Comparison of ENCODE assay signal across 9 cellular contexts in the genomic region with DNA sequence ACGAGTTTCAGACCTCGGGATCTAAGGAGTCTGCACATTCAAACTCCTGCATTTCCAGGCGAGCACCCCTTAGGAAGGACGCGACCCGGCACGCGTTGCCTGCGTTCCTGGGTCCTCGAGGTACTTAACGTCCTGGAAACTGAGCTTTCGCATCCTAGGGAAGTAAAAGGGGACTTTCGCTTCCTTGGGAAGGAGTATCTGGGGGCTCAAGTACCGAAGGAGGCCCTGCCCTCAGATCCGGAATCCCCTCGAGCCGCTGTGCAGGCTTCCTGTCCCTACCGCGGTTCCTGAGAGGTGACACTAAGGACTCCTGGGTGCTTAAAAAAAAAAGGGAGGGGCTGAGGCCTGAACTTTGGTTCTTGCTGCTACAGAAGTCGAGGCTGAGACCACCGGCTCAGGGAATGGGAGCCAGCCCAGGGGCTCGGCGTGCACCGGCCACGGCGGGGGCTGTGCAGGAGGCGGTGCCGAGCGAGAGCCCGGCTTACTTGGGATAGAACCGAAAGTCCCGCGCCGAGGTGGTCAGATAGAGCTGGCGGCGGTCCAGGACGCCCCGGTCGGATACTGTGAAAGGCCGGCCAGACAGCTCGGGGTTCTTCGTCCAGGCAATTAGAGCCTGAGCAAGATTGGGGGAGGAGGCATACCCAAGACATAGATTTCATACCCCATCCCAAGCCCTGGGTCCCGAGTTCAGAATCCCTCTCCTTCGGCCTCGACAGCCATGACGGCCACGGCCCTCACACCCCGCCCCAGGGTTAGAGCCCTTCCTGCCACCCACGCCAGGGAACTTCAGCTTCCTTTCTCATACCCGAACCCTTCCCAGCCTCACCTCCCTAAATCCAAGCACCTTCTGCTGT. TPM values are rescaled to one million over a fixed set of nuclear protein-coding genes. Genes with fewer than 3 reads are reported as not detected.
A peak's percentile ranks its signal among the peaks of the same experiment; 100 is the strongest.
DNase-seq lines count a peak whose midpoint lies in the region; ATAC-seq, FAIRE-seq and TF ChIP-seq lines count a peak whose summit lies in the region.
"Not testable (repeated sequence)": the region's sequence is repeated elsewhere in the genome, so short reads cannot be mapped to it uniquely, and the experiment has no call there.
"Had no signal": no experiment of that assay in that cellular context is flagged by ENCODE, and none has a peak within 500 bp of the region (broad histone marks: within the 10 kb centered on the region; RNA-seq: fewer than 3 reads in every experiment).

No MANE protein-coding gene starts in this region.

- H3K9me3 ChIP-seq in Karpas-422 (ENCODE audit: low read length); astrocyte (ENCODE audit: insufficient read depth, low read depth, low read length); fibroblast of lung (ENCODE audit: control insufficient read depth, insufficient read depth, low read depth, low read length); right lobe of liver: not testable (repeated sequence)

- H3K9ac ChIP-seq in Karpas-422 (ENCODE audit: low read length); fibroblast of lung (ENCODE audit: insufficient read depth, low read length); rectal smooth muscle tissue (ENCODE audit: low read length): not testable (repeated sequence)
- H3K9ac ChIP-seq in astrocyte (ENCODE audit: low read length): peak overlapping the region; percentile 77

- not testable (repeated sequence) for TF ChIP-seq CTCF in astrocyte (IDR thresholded peaks at IDR 0.05; ENCODE audit: insufficient read depth, low read depth, low read length); fibroblast of lung (conservative IDR thresholded peaks at IDR 0.05 in 1 of 2, IDR thresholded peaks at IDR 0.05 in 1 of 2; ENCODE audit: low read depth in 1 of 2, low read length in 2 of 2); right lobe of liver (IDR thresholded peaks at IDR 0.05)

- intact Hi-C loops in right lobe of liver (cut with DNase I): not testable (repeated sequence)

- not testable (repeated sequence) for H3K27me3 ChIP-seq in Karpas-422 (ENCODE audit: low read length); astrocyte (ENCODE audit: insufficient read depth, low read length); fibroblast of lung (ENCODE audit: control insufficient read depth, insufficient read depth, low read length); right lobe of liver
- H3K27me3 ChIP-seq in rectal smooth muscle tissue (ENCODE audit: control insufficient read depth, insufficient read depth, low read length): peaks cover 16% of the 10 kb centered on the region

- WGBS in right lobe of liver (ENCODE audit: insufficient coverage, low coverage, low lambda C conversion rate, missing lambda C conversion rate): 8% methylated on average over 8 of the region's 50 CpGs
- 4% methylated on average over 50 of the region's 50 CpGs for WGBS in urinary bladder

- not testable (repeated sequence) for H3K4me2 ChIP-seq in Karpas-422 (ENCODE audit: low read depth, low read length, poor library complexity, severe bottlenecking)
- H3K4me2 ChIP-seq in astrocyte (ENCODE audit: low read length): peak overlapping the region; percentile 87
- peak overlapping the region; percentile 85 for H3K4me2 ChIP-seq in fibroblast of lung (ENCODE audit: extremely low read depth, insufficient read depth, low read length)

- peak overlapping the region; percentile 34 for H3K27ac Mint-ChIP-seq in T-helper 2 cell treated with Interferon-gamma antibody and Interleukin-4, amounts not matched to agents 5 μg/mL and 100 μg/mL, for 36 hours
- H3K27ac Mint-ChIP-seq in astrocyte (ENCODE audit: unreplicated experiment): not testable (repeated sequence)

- peaks cover 27% of the 10 kb centered on the region; the same call in 1 of the 2 replicates for H4K20me1 ChIP-seq in Karpas-422 (ENCODE audit: insufficient read depth, low read depth, low read length)
- not testable (repeated sequence) for H4K20me1 ChIP-seq in astrocyte (ENCODE audit: insufficient read depth, low read length); fibroblast of lung (ENCODE audit: control insufficient read depth, extremely low read depth, insufficient read depth, low read length)

- not testable (repeated sequence) for H3K4me3 ChIP-seq in Karpas-422 (ENCODE audit: low read length)
- H3K4me3 ChIP-seq in astrocyte (ENCODE audit: insufficient read depth, low read depth, low read length) (peak overlapping the region; percentile 60), fibroblast of lung (replicated peaks in 1 of 4; ENCODE audit: control extremely low read depth in 1 of 4, insufficient read depth in 1 of 4, low read depth in 3 of 4, low read length in 4 of 4) (peak overlapping the region; percentile 31 to 53 (median 45)), right lobe of liver (peak overlapping the region; percentile 29 to 39 (median 36)), rectal smooth muscle tissue (ENCODE audit: low read length) (peak overlapping the region; percentile 61), urinary bladder (ENCODE audit: low read depth, low read length) (peak overlapping the region; percentile 44)

- H3K36me3 Mint-ChIP-seq in T-helper 2 cell treated with Interferon-gamma antibody and Interleukin-4, amounts not matched to agents 5 μg/mL and 100 μg/mL, for 36 hours (ENCODE audit: low read depth): not testable (repeated sequence)
- peaks cover 17% of the 10 kb centered on the region for H3K36me3 Mint-ChIP-seq in astrocyte (ENCODE audit: low read depth, unreplicated experiment)

- peak overlapping the region; percentile 89 for H3K4me3 Mint-ChIP-seq in T-helper 2 cell treated with Interferon-gamma antibody and Interleukin-4, amounts not matched to agents 5 μg/mL and 100 μg/mL, for 36 hours
- peak overlapping the region; percentile 77 for H3K4me3 Mint-ChIP-seq in astrocyte (ENCODE audit: unreplicated experiment)

- H3K4me1 ChIP-seq in Karpas-422 (ENCODE audit: low read length) (peaks cover 16% of the 10 kb centered on the region), astrocyte (ENCODE audit: insufficient read depth, low read length) (peaks cover 18% of the 10 kb centered on the region), right lobe of liver (peaks cover 0 to 18% (median 0%) of the 10 kb centered on the region in 4 donors)
- not testable (repeated sequence) for H3K4me1 ChIP-seq in fibroblast of lung (ENCODE audit: control insufficient read depth, extremely low read depth, insufficient read depth, low read length); rectal smooth muscle tissue (ENCODE audit: control insufficient read depth, insufficient read depth, low read length); urinary bladder (ENCODE audit: insufficient read depth)

- peak; percentile 6 to 41 (median 18) for ATAC-seq in right lobe of liver

- H3K27me3 Mint-ChIP-seq in T-helper 2 cell treated with Interferon-gamma antibody and Interleukin-4, amounts not matched to agents 5 μg/mL and 100 μg/mL, for 36 hours (ENCODE audit: low read depth): peaks cover 17% of the 10 kb centered on the region
- not testable (repeated sequence) for H3K27me3 Mint-ChIP-seq in astrocyte (ENCODE audit: low read depth, unreplicated experiment)

- not testable (repeated sequence) for H3K27ac ChIP-seq in Karpas-422 (ENCODE audit: low read length); fibroblast of lung (ENCODE audit: insufficient read depth, low read length); right lobe of liver; rectal smooth muscle tissue (ENCODE audit: low read depth, low read length); urinary bladder (ENCODE audit: low read depth)
- peak overlapping the region; percentile 33 for H3K27ac ChIP-seq in astrocyte (ENCODE audit: low read depth, low read length)

- not testable (repeated sequence) for H3K79me2 ChIP-seq in Karpas-422 (ENCODE audit: low read length); astrocyte (ENCODE audit: insufficient read depth, low read length); fibroblast of lung (ENCODE audit: control insufficient read depth, insufficient read depth, low read length)

- not testable (repeated sequence) for H2AFZ ChIP-seq in Karpas-422 (ENCODE audit: low read length)
- H2AFZ ChIP-seq in astrocyte (ENCODE audit: low read depth, low read length): peak overlapping the region; percentile 16
- H2AFZ ChIP-seq in fibroblast of lung (ENCODE audit: low read length): peak overlapping the region; percentile 53

- peaks cover 19% of the 10 kb centered on the region for H3K4me1 Mint-ChIP-seq in T-helper 2 cell treated with Interferon-gamma antibody and Interleukin-4, amounts not matched to agents 5 μg/mL and 100 μg/mL, for 36 hours (ENCODE audit: low read depth)
- peaks cover 12% of the 10 kb centered on the region for H3K4me1 Mint-ChIP-seq in astrocyte (ENCODE audit: low read depth, unreplicated experiment)

- not testable (repeated sequence) for TF ChIP-seq POLR2A in right lobe of liver (IDR thresholded peaks at IDR 0.05)

- H3K9me3 Mint-ChIP-seq in T-helper 2 cell treated with Interferon-gamma antibody and Interleukin-4, amounts not matched to agents 5 μg/mL and 100 μg/mL, for 36 hours; astrocyte (ENCODE audit: unreplicated experiment): not testable (repeated sequence)

- DNase-seq in DMS53 (lab: John Stamatoyannopoulos, UW) (peak; percentile 56), Karpas-422 (peak; percentile 46)
- not testable (repeated sequence) for DNase-seq in T-helper 2 cell treated with Interferon-gamma antibody and Interleukin-4, amounts not matched to agents 5 μg/mL and 100 μg/mL, for 36 hours (ENCODE audit: low spot score); astrocyte (ENCODE audit: low read depth); fibroblast of lung (ENCODE audit: low read depth in 2 of 2); right lobe of liver

- not testable (repeated sequence) for H3K9me2 ChIP-seq in Karpas-422 (replicated peaks; ENCODE audit: insufficient read depth, low read length)

- not testable (repeated sequence) for FAIRE-seq in astrocyte (lab: Jason Lieb, UNC)

- H3K36me3 ChIP-seq in Karpas-422 (ENCODE audit: insufficient read depth, low read length); astrocyte (ENCODE audit: insufficient read depth, low read length); right lobe of liver; urinary bladder (ENCODE audit: insufficient read depth): not testable (repeated sequence)
- H3K36me3 ChIP-seq in fibroblast of lung (ENCODE audit: control insufficient read depth, insufficient read depth, low read length) (peaks cover 12% of the 10 kb centered on the region), rectal smooth muscle tissue (ENCODE audit: control insufficient read depth, insufficient read depth, low read length) (peaks cover 13% of the 10 kb centered on the region)

RNA-seq across cellular contexts. Expression of a gene that starts 1.7 kb away (rescaled TPM):
- not detected in 2 replicates for total RNA-seq in Karpas-422 (2014; rRNA removed; shearing (Covaris generic); ENCODE audit: low replicate concordance)
- total RNA-seq in astrocyte (0.48 TPM in 1 of 2 replicates, not detected in the other), fibroblast of lung (not detected in 2 replicates), right lobe of liver (not detected), urinary bladder (not detected)
- polyA plus RNA-seq in fibroblast of lung (0.17 TPM in 1 of 2 replicates, not detected in the other), urinary bladder (not detected)
- polyA plus RNA-seq in fibroblast of lung (2012): 0.56 TPM in 1 of 2 replicates, not detected in the other
- not detected in 2 replicates for polyA minus RNA-seq in fibroblast of lung (ENCODE audit: low replicate concordance)
- total RNA-seq: H4 had no signal

RNA-seq across cellular contexts. Expression of a gene that starts 5.5 kb away (rescaled TPM):
- total RNA-seq in Karpas-422 (2014; rRNA removed; shearing (Covaris generic); ENCODE audit: low replicate concordance): not detected in 2 replicates
- total RNA-seq in astrocyte (3.6 and 4.5 TPM in 2 replicates), fibroblast of lung (not detected in 2 replicates), right lobe of liver (not detected), urinary bladder (not detected)
- polyA plus RNA-seq in fibroblast of lung (not detected in 2 replicates), urinary bladder (not detected)
- polyA plus RNA-seq in fibroblast of lung (2012): not detected in 2 replicates
- polyA minus RNA-seq in fibroblast of lung (ENCODE audit: low replicate concordance): not detected in 2 replicates
- total RNA-seq: H4 had no signal

RNA-seq across cellular contexts. Expression of a gene that starts 13.1 kb away (rescaled TPM):
- not detected in 2 replicates for total RNA-seq in Karpas-422 (2014; rRNA removed; shearing (Covaris generic); ENCODE audit: low replicate concordance)
- 0.52 and 2.9 TPM in 2 replicates for total RNA-seq in astrocyte
- not detected in 2 replicates for total RNA-seq in fibroblast of lung
- polyA plus RNA-seq in fibroblast of lung: not detected in 2 replicates
- polyA plus RNA-seq in fibroblast of lung (2012): not detected in 2 replicates
- not detected in 2 replicates for polyA minus RNA-seq in fibroblast of lung (ENCODE audit: low replicate concordance)
- not detected for total RNA-seq in right lobe of liver
- total RNA-seq in urinary bladder: not detected
- not detected for polyA plus RNA-seq in urinary bladder
- total RNA-seq: H4 had no signal

RNA-seq across cellular contexts. Expression of a gene that starts 18.1 kb away (rescaled TPM):
- total RNA-seq in Karpas-422 (2014; rRNA removed; shearing (Covaris generic); ENCODE audit: low replicate concordance): not detected in 2 replicates
- total RNA-seq in astrocyte: 2.3 TPM in 1 of 2 replicates, not detected in the other
- total RNA-seq in fibroblast of lung: not detected in 2 replicates
- polyA plus RNA-seq in fibroblast of lung: not detected in 2 replicates
- polyA plus RNA-seq in fibroblast of lung (2012): not detected in 2 replicates
- not detected in 2 replicates for polyA minus RNA-seq in fibroblast of lung (ENCODE audit: low replicate concordance)
- not detected for total RNA-seq in right lobe of liver
- total RNA-seq in urinary bladder: not detected
- polyA plus RNA-seq in urinary bladder: not detected

RNA-seq across cellular contexts. Expression of a gene that starts 24.9 kb away (rescaled TPM):
- 107 and 298 TPM in 2 replicates for total RNA-seq in Karpas-422 (2014; rRNA removed; shearing (Covaris generic); ENCODE audit: low replicate concordance)
- total RNA-seq in astrocyte (105 and 106 TPM in 2 replicates), fibroblast of lung (128 and 158 TPM in 2 replicates), right lobe of liver (10 to 100 TPM; 22.8 to 66.7 (median 32.3) TPM), urinary bladder (61.3 TPM)
- polyA plus RNA-seq in fibroblast of lung (77.6 and 157 TPM in 2 replicates), urinary bladder (83.4 TPM)
- polyA plus RNA-seq in fibroblast of lung (2012): 88.1 and 178 TPM in 2 replicates
- 138 and 212 TPM in 2 replicates for polyA minus RNA-seq in fibroblast of lung (ENCODE audit: low replicate concordance)
